Comparison of ENCODE assay signal across 15 cellular contexts in genomic region chr21:17467392-17467791, GRCh38. TPM values are rescaled to one million over a fixed set of nuclear protein-coding genes. Genes with fewer than 3 reads are reported as not detected.
DNase-seq lines count a peak whose midpoint lies in the region; ATAC-seq and TF ChIP-seq lines count a peak whose summit lies in the region.
"Had no signal": no experiment of that assay in that cellular context is flagged by ENCODE, and none has a peak within 500 bp of the region (broad histone marks: within the 10 kb centered on the region; RNA-seq: fewer than 3 reads in every experiment).

No MANE protein-coding gene starts in this region.

- H3K27me3 ChIP-seq in HAP-1 (ENCODE audit: low read depth) (no peaks in the 10 kb centered on the region), body of pancreas (no peaks in the 10 kb centered on the region)
- H3K27me3 ChIP-seq: BE2C, tibial nerve had no signal

- in situ Hi-C loops in HAP-1 (cut with MboI; ENCODE audit: low sequenced_read_pairs), result no loop called here

- H3K27ac ChIP-seq in body of pancreas, result peak overlapping the region; percentile 59 to 93 (median 80)
- H3K27ac ChIP-seq: PC-9, tibial nerve had no signal

- no peak for TF ChIP-seq CTCF in body of pancreas (IDR thresholded peaks at IDR 0.05)
- no peak for TF ChIP-seq CTCF in osteocyte (IDR thresholded peaks at IDR 0.05)

- TF ChIP-seq POLR2A in body of pancreas (IDR thresholded peaks at IDR 0.05), result no peak
- TF ChIP-seq POLR2A in erythroblast (IDR thresholded peaks at IDR 0.05; ENCODE audit: low read length), result no peak

- H3K4me1 ChIP-seq in HAP-1 (peaks cover 25% of the 10 kb centered on the region), body of pancreas (peaks cover 45% of the 10 kb centered on the region)
- H3K4me1 ChIP-seq: BE2C had no signal

- WGBS in body of pancreas, 2 donors, result 9 to 10% methylated on average over 4 of the region's 4 CpGs

- H3K4me1 Mint-ChIP-seq in osteocyte (ENCODE audit: unreplicated experiment), result peaks cover 2% of the 10 kb centered on the region
- H3K4me1 Mint-ChIP-seq: activated naive CD8-positive, alpha-beta T cell treated with anti-CD3 and anti-CD28 coated beads, Interleukin-2, amount 50 U/mL, for 24 hours had no signal

- intact Hi-C loops in body of pancreas (cut with DNase I), result no loop called here

- no peaks in the 10 kb centered on the region for H3K9me3 Mint-ChIP-seq in osteocyte (ENCODE audit: unreplicated experiment)
- H3K9me3 Mint-ChIP-seq: activated naive CD8-positive, alpha-beta T cell treated with anti-CD3 and anti-CD28 coated beads, Interleukin-2, amount 50 U/mL, for 24 hours had no signal

- no peaks in the 10 kb centered on the region for H3K36me3 ChIP-seq in HAP-1 (replicated peaks)
- no peaks in the 10 kb centered on the region for H3K36me3 ChIP-seq in body of pancreas (replicated peaks in 1 of 2; ENCODE audit: insufficient read depth in 1 of 2, low read depth in 2 of 2)
- H3K36me3 ChIP-seq: BE2C, tibial nerve had no signal

- no peak overlapping the region for H3K27ac Mint-ChIP-seq in osteocyte (ENCODE audit: unreplicated experiment)
- H3K27ac Mint-ChIP-seq: activated naive CD8-positive, alpha-beta T cell treated with anti-CD3 and anti-CD28 coated beads, Interleukin-2, amount 50 U/mL, for 24 hours had no signal

- no peaks in the 10 kb centered on the region for H3K27me3 Mint-ChIP-seq in osteocyte (ENCODE audit: unreplicated experiment)
- H3K27me3 Mint-ChIP-seq: activated naive CD8-positive, alpha-beta T cell treated with anti-CD3 and anti-CD28 coated beads, Interleukin-2, amount 50 U/mL, for 24 hours had no signal

- peak; percentile 17 to 94 for DNase-seq in HAP-1 (ENCODE audit: low spot score in 2 of 2)
- no peak for DNase-seq in body of pancreas
- DNase-seq in osteocyte (ENCODE audit: extremely low spot score, unreplicated experiment), result no peak
- DNase-seq in erythroblast (lab: John Stamatoyannopoulos, UW), result no peak
- DNase-seq in DMS153 (lab: John Stamatoyannopoulos, UW), result no peak
- DNase-seq in activated T-cell treated with anti-CD3 and anti-CD28 coated beads for 4 hours, result no peak
- no peak for DNase-seq in mesenteric fat pad (ENCODE audit: low spot score)
- DNase-seq: activated CD8-positive, alpha-beta memory T cell treated with anti-CD3 and anti-CD28 coated beads for 24 hours; activated naive CD8-positive, alpha-beta T cell treated with anti-CD3 and anti-CD28 coated beads, Interleukin-2, amount 50 U/mL, for 24 hours; BE2C; NCI-H1930; PC-9; retina had no signal

- no peak overlapping the region for H3K4me3 ChIP-seq in HAP-1
- H3K4me3 ChIP-seq in body of pancreas, result no peak overlapping the region
- H3K4me3 ChIP-seq in iPS-18c (ENCODE audit: insufficient read depth, low read depth, low read length), result peak overlapping the region; percentile 32
- H3K4me3 ChIP-seq: PC-9, tibial nerve had no signal

- H3K4me3 Mint-ChIP-seq in osteocyte (ENCODE audit: unreplicated experiment), result peak overlapping the region; percentile 33
- H3K4me3 Mint-ChIP-seq: activated naive CD8-positive, alpha-beta T cell treated with anti-CD3 and anti-CD28 coated beads, Interleukin-2, amount 50 U/mL, for 24 hours had no signal

- H3K36me3 Mint-ChIP-seq in osteocyte (ENCODE audit: unreplicated experiment), result no peaks in the 10 kb centered on the region

- peak; percentile 52 for ATAC-seq in body of pancreas
- ATAC-seq: activated naive CD8-positive, alpha-beta T cell treated with anti-CD3 and anti-CD28 coated beads, Interleukin-2, amount 50 U/mL, for 24 hours had no signal

- H3K9me3 ChIP-seq in HAP-1, result no peaks in the 10 kb centered on the region
- H3K9me3 ChIP-seq in body of pancreas, result no peaks in the 10 kb centered on the region
- H3K9me3 ChIP-seq in iPS-18c (ENCODE audit: control insufficient read depth, insufficient read depth, low read length), result no peaks in the 10 kb centered on the region
- H3K9me3 ChIP-seq: BE2C, tibial nerve had no signal

RNA-seq across cellular contexts. Expression of gene CXADR, which starts 45.5 kb away (rescaled TPM):
- total RNA-seq in body of pancreas (10 to 100 TPM; 28.8 to 41.9 TPM), osteocyte (0.05 and 0.11 TPM in 2 replicates), mesenteric fat pad (0.74 TPM)

Comparison
In these comparisons a context has a peak if more than half of its experiments do, and no peak if none do; other contexts are left out.
1. DNase-seq: peak in HAP-1 (2 of 2); none in body of pancreas (0 of 4), osteocyte (single experiment), erythroblast (0 of 2), DMS153 (single experiment), activated T-cell treated with anti-CD3 and anti-CD28 coated beads for 4 hours (single experiment) and mesenteric fat pad (single experiment).
2. RNA of gene CXADR, which starts 45.5 kb away (total RNA-seq): 28.8 to 41.9 TPM in body of pancreas; 0.74 TPM in mesenteric fat pad (single experiment) and 0.05 to 0.11 TPM in osteocyte; every median in the first group is over 10 times any median in the second.